ENCODE assay signal across 23 cellular contexts in the genomic region with DNA sequence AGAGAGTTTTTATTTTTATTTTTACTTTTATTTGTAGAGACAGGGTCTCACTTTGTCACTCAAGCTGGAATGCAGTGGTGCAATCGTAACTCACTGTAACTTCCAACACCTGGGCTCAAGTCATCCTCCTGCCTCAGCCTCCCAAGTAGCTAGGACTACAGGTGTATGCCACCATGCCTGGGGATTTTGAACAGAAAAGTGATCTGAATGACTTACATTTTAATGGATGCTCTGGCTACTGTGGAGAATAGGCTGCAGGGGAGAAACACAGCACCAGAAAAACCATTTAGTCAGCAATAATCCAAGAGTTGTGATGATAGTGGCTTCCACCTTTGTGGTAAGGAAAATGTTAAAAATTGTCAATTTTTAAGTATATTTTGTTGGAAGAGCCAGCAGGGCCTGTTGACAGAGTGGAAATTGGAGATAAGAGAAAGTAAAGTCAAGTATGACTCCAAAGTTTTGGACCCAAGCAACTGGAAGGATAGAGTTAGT.
"Had no signal": no experiment of that assay in that cellular context is flagged by ENCODE, and none has a peak within 500 bp of the region (broad histone marks: within the 10 kb centered on the region; RNA-seq: fewer than 3 reads in every experiment).

No MANE protein-coding gene starts in this region.

- H3K27me3 Mint-ChIP-seq: naive B cell had no signal

- H3K4me3 ChIP-seq: coronary artery, dorsolateral prefrontal cortex, esophagus muscularis mucosa, gastroesophageal sphincter, heart left ventricle, hepatocyte, left lung, lower lobe of right lung, mucosa of descending colon had no signal

- H3K36me3 ChIP-seq: esophagus muscularis mucosa, gastroesophageal sphincter, heart left ventricle, left lung, lower lobe of right lung had no signal

- H3K4me2 ChIP-seq: hepatocyte had no signal

- H3K27ac Mint-ChIP-seq: mesothelial cell of epicardium, naive B cell had no signal

- H3K79me2 ChIP-seq: hepatocyte had no signal

- H3K9me3 Mint-ChIP-seq: mesothelial cell of epicardium had no signal

- H3K9me3 ChIP-seq: esophagus muscularis mucosa, gastroesophageal sphincter, heart left ventricle, left lung, lower lobe of right lung, mucosa of descending colon had no signal

- H2AFZ ChIP-seq: hepatocyte had no signal

- H3K27me3 ChIP-seq: esophagus muscularis mucosa, foreskin keratinocyte, gastroesophageal sphincter, heart left ventricle, hepatocyte, left lung had no signal

- H3K4me3 Mint-ChIP-seq: mesothelial cell of epicardium, naive B cell had no signal

- H3K36me3 Mint-ChIP-seq: mesothelial cell of epicardium, naive B cell had no signal

- H3K27ac ChIP-seq: coronary artery, dorsolateral prefrontal cortex, esophagus muscularis mucosa, foreskin keratinocyte, gastroesophageal sphincter, heart left ventricle, hepatocyte, left lung, lower lobe of right lung had no signal

- FAIRE-seq: colon, endothelial cell of umbilical vein, frontal cortex, islet of Langerhans, keratinocyte had no signal

- ATAC-seq: foreskin keratinocyte, gastroesophageal sphincter, heart left ventricle, left cardiac atrium, left lung, left ventricle myocardium superior, lower lobe of right lung, mucosa of descending colon had no signal

- H3K4me1 Mint-ChIP-seq: mesothelial cell of epicardium, naive B cell had no signal

- H3K4me1 ChIP-seq: esophagus muscularis mucosa, foreskin keratinocyte, gastroesophageal sphincter, heart left ventricle, left lung, lower lobe of right lung had no signal

- DNase-seq: dermis blood vessel endothelial cell; dorsolateral prefrontal cortex; effector CD4-positive, alpha-beta T cell; effector memory CD4-positive, alpha-beta T cell; foreskin keratinocyte; heart left ventricle; left cardiac atrium; left lung; left ventricle myocardium superior; lower lobe of right lung; mesenchymal stem cell; mucosa of descending colon; naive B cell had no signal
